10 cellular contexts compared by ENCODE assay signal in the genomic region with DNA sequence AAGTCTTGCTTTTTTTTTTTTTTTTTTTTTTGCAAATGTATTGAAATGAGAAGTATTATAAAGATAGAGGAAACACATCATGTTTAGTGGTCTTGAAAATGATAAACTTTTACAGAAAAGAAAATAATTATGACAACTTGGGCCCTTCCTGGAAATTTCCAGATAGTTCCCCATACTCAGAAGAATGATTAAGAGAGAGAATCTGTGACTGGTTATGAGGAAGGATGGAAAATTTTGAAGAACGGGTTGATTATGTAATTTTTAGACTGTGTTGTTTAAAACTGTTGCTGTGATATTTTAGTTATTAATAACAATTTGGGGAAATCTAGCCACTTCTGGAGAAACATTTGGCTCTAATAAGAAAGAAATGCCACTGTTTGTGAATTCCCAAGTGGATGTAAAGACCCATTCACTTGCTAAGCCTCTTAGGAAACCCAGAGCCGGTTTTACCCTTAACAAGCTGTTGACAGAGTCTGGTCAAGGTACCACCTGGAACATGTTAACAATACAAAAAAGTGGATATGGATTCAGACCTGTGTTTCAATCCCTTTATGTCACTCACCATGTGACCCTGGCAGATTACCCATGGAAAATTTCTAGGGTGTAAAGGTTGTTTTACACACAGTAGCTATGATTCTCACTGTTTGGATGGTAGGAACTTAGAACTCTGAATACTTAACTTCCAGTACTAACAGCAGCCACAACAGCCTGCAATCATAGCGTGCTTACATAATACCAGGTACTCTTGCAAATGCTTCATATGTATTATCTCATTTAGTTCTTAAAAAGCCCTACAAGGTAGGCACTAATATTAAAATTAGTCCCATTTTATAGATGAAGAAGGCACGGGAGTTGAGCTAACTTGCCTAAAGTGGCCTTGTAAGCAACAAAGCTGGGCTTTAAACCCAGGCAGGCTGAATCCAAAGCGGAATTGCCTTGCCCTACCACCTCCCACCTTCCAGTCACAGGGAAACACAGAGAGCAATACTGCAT. TPM values are rescaled to one million over a fixed set of nuclear protein-coding genes. Genes with fewer than 3 reads are reported as not detected.
DNase-seq lines count a peak whose midpoint lies in the region; ATAC-seq and TF ChIP-seq lines count a peak whose summit lies in the region.
"Had no signal": no experiment of that assay in that cellular context is flagged by ENCODE, and none has a peak within 500 bp of the region (broad histone marks: within the 10 kb centered on the region; RNA-seq: fewer than 3 reads in every experiment).

No MANE protein-coding gene starts in this region.

- H3K4me3 ChIP-seq in upper lobe of left lung: no peak overlapping the region
- H3K4me3 ChIP-seq in SJCRH30: no peak overlapping the region

- H3K27ac ChIP-seq in adipose tissue (ENCODE audit: low read depth, low read length) (peak overlapping the region; percentile 0), upper lobe of left lung (peak overlapping the region; percentile 50 to 99 (median 80)), SJCRH30 (no peak overlapping the region)

- peak overlapping the region; percentile 90 for H3K27ac Mint-ChIP-seq in activated naive CD8-positive, alpha-beta T cell
- H3K27ac Mint-ChIP-seq in activated naive CD8-positive, alpha-beta T cell treated with anti-CD3 and anti-CD28 coated beads for 36 hours: no peak overlapping the region
- peak overlapping the region; percentile 87 for H3K27ac Mint-ChIP-seq in memory B cell

- H3K27me3 ChIP-seq in upper lobe of left lung (no peaks in the 10 kb centered on the region), SJCRH30 (no peaks in the 10 kb centered on the region)

- no peak for TF ChIP-seq POLR2A in upper lobe of left lung (IDR thresholded peaks at IDR 0.05)

- H3K27me3 Mint-ChIP-seq in activated naive CD8-positive, alpha-beta T cell: no peaks in the 10 kb centered on the region
- H3K27me3 Mint-ChIP-seq in activated naive CD8-positive, alpha-beta T cell treated with anti-CD3 and anti-CD28 coated beads for 36 hours: no peaks in the 10 kb centered on the region
- no peaks in the 10 kb centered on the region for H3K27me3 Mint-ChIP-seq in memory B cell

- no peak for DNase-seq in activated naive CD8-positive, alpha-beta T cell treated with anti-CD3 and anti-CD28 coated beads for 36 hours
- DNase-seq in memory B cell (ENCODE audit: low spot score in 2 of 2): no peak
- DNase-seq in upper lobe of left lung: no peak
- no peak for DNase-seq in AG08396 (ENCODE audit: low spot score)
- no peak for DNase-seq in SJCRH30
- DNase-seq: activated CD4-positive, alpha-beta T cell treated with anti-CD3 and anti-CD28 coated beads, Interleukin-2, amount 50 U/mL, for 48 hours; hippocampal formation had no signal

- H3K9me3 ChIP-seq in upper lobe of left lung (peaks cover 0 to 3% (median 0%) of the 10 kb centered on the region in 4 donors), SJCRH30 (replicated peaks) (no peaks in the 10 kb centered on the region)

- peaks cover 34 to 45% (median 40%) of the 10 kb centered on the region in 4 donors for H3K4me1 ChIP-seq in upper lobe of left lung
- no peaks in the 10 kb centered on the region for H3K4me1 ChIP-seq in SJCRH30

- no peak for TF ChIP-seq EP300 in upper lobe of left lung (IDR thresholded peaks at IDR 0.05)

- ATAC-seq in memory B cell (ENCODE audit: low read depth) (no peak), upper lobe of left lung (ENCODE audit: low FRiP score in 2 of 2) (peak in 1 of 2 donors; percentile 56), GM21447 (IDR thresholded peaks at IDR 0.05; ENCODE audit: unreplicated experiment) (no peak)

- H3K4me3 Mint-ChIP-seq in activated naive CD8-positive, alpha-beta T cell: peak overlapping the region; percentile 62
- no peak overlapping the region for H3K4me3 Mint-ChIP-seq in activated naive CD8-positive, alpha-beta T cell treated with anti-CD3 and anti-CD28 coated beads for 36 hours
- peak overlapping the region; percentile 57 for H3K4me3 Mint-ChIP-seq in memory B cell

- H3K36me3 Mint-ChIP-seq in activated naive CD8-positive, alpha-beta T cell: peaks cover 4% of the 10 kb centered on the region
- H3K36me3 Mint-ChIP-seq in activated naive CD8-positive, alpha-beta T cell treated with anti-CD3 and anti-CD28 coated beads for 36 hours: peaks cover 6% of the 10 kb centered on the region
- H3K36me3 Mint-ChIP-seq in memory B cell: peaks cover 21% of the 10 kb centered on the region

- TF ChIP-seq CTCF in upper lobe of left lung (IDR thresholded peaks at IDR 0.05): no peak

- H3K36me3 ChIP-seq in upper lobe of left lung (peaks cover 0 to 31% (median 20%) of the 10 kb centered on the region in 4 donors), SJCRH30 (peaks cover 31% of the 10 kb centered on the region)

- peaks cover 32% of the 10 kb centered on the region for H3K4me1 Mint-ChIP-seq in activated naive CD8-positive, alpha-beta T cell (ENCODE audit: low read depth)
- H3K4me1 Mint-ChIP-seq in activated naive CD8-positive, alpha-beta T cell treated with anti-CD3 and anti-CD28 coated beads for 36 hours: peaks cover 32% of the 10 kb centered on the region
- H3K4me1 Mint-ChIP-seq in memory B cell: peaks cover 24% of the 10 kb centered on the region

- 49 to 69% (median 69%) methylated on average over 5 of the region's 5 CpGs for WGBS in adipose tissue, 3 donors
- 61 to 71% methylated on average over 5 of the region's 5 CpGs for WGBS in upper lobe of left lung, 2 donors

- peaks cover 3% of the 10 kb centered on the region for H3K9me3 Mint-ChIP-seq in activated naive CD8-positive, alpha-beta T cell (ENCODE audit: low read depth)
- peaks cover 6% of the 10 kb centered on the region for H3K9me3 Mint-ChIP-seq in activated naive CD8-positive, alpha-beta T cell treated with anti-CD3 and anti-CD28 coated beads for 36 hours
- H3K9me3 Mint-ChIP-seq in memory B cell: peaks cover 2% of the 10 kb centered on the region

RNA-seq across cellular contexts. Expression of a gene that starts 32.0 kb away (rescaled TPM):
- 10 to 100 TPM; 14.7 to 16.7 TPM for total RNA-seq in activated naive CD8-positive, alpha-beta T cell treated with anti-CD3 and anti-CD28 coated beads for 36 hours
- polyA plus RNA-seq in adipose tissue: 10 to 100 TPM in 2 of 3 donors, 1 to 10 TPM in 1; 9.4 to 23.3 (median 18.2) TPM
- total RNA-seq in upper lobe of left lung: 100 to 1,000 TPM in 2 of 6 donors, 10 to 100 TPM in 4; 80.2 to 146 (median 91.8) TPM
- total RNA-seq in SJCRH30 (2014; rRNA removed; shearing (Covaris generic)): 36.1 and 36.4 TPM in 2 replicates
